29 cellular contexts compared by ENCODE assay signal in the genomic region with DNA sequence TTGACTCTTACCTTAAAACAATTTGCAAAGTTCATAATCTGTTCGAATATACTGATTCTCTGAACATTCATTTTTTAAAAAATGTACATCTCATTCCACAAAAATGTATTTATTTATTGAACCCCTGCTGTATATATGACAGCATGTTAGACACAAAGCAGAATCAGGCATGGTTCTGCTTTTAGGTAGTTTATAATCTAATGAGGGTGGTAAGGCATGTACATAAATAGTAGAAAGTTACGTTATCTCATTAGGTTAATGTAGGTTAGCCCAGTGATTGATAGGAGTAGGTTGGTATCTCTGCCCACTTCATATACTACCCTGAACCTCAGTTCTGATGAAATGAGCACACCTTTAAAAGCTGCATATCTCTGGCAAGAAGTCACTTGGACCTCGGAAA.
"Had no signal": no experiment of that assay in that cellular context is flagged by ENCODE, and none has a peak within 500 bp of the region (broad histone marks: within the 10 kb centered on the region; RNA-seq: fewer than 3 reads in every experiment).

No MANE protein-coding gene starts in this region.

- ATAC-seq: activated CD8-positive, alpha-beta T cell treated with anti-CD3 and anti-CD28 coated beads for 36 hours; activated naive CD4-positive, alpha-beta T cell treated with anti-CD3 and anti-CD28 coated beads, Interleukin-2, amount 50 U/mL, for 72 hours; activated T-cell treated with anti-CD3 and anti-CD28 coated beads, Interleukin-2, amount 50 U/mL, for 4 hours; activated T-cell treated with anti-CD3 and anti-CD28 coated beads, Interleukin-2, amount 50 U/mL, for 72 hours; activated T-helper 17 cell treated with anti-CD3 and anti-CD28 coated beads, Interleukin-2, amount 50 U/mL, for 72 hours had no signal

- H3K27ac ChIP-seq: adrenal gland, VCaP had no signal

- DNase-seq: activated B cell treated with CpG ODN at 0.5 μM for 24 hours; activated CD4-positive, alpha-beta memory T cell treated with anti-CD3 and anti-CD28 coated beads for 36 hours; activated CD4-positive, alpha-beta T cell treated with anti-CD3 and anti-CD28 coated beads for 4 hours; activated CD4-positive, alpha-beta T cell treated with anti-CD3 and anti-CD28 coated beads, Interleukin-2, amount 10 ng/mL, durations not matched to agents 24 days and 14 days; activated CD4-positive, alpha-beta T cell treated with anti-CD3 and anti-CD28 coated beads, Interleukin-2, amount 50 U/mL, for 1 hour; activated CD4-positive, alpha-beta T cell treated with anti-CD3 and anti-CD28 coated beads, Interleukin-2, amount 50 U/mL, for 4 hours; activated CD4-positive, CD25-positive, alpha-beta regulatory T cell treated with anti-CD3 and anti-CD28 coated beads, Interleukin-2, amount 50 U/mL, for 72 hours; activated CD8-positive, alpha-beta memory T cell treated with anti-CD3 and anti-CD28 coated beads, Interleukin-2, amount 50 U/mL, for 4 hours; activated CD8-positive, alpha-beta T cell treated with anti-CD3 and anti-CD28 coated beads for 36 hours; activated effector memory CD4-positive, alpha-beta T cell treated with anti-CD3 and anti-CD28 coated beads, Interleukin-2, amount 50 U/mL, for 16 hours; activated gamma-delta T cell treated with Interleukin-2 at 50 U/mL for 16 hours; activated naive CD4-positive, alpha-beta T cell; activated naive CD4-positive, alpha-beta T cell treated with anti-CD3 and anti-CD28 coated beads for 36 hours; activated naive CD4-positive, alpha-beta T cell treated with anti-CD3 and anti-CD28 coated beads, Interleukin-2, amount 50 U/mL, for 16 hours; activated naive CD8-positive, alpha-beta T cell treated with anti-CD3 and anti-CD28 coated beads for 36 hours; activated T-cell treated with anti-CD3 and anti-CD28 coated beads for 4 hours; activated T-cell treated with anti-CD3 and anti-CD28 coated beads, Interleukin-2, amount 50 U/mL, for 1 hour; activated T-cell treated with anti-CD3 and anti-CD28 coated beads, Interleukin-2, amount 50 U/mL, for 4 hours; activated T-cell treated with anti-CD3 and anti-CD28 coated beads, Interleukin-2, amount 50 U/mL, for 72 hours; adrenal gland; amniotic stem cell; aorta; cerebellar nuclear complex; T-helper 1 cell; T-helper 2 cell; T-helper 9 cell had no signal
